23 cellular contexts compared by ENCODE assay signal in genomic region chr14:92718659-92719058, GRCh38.
"Had no signal": no experiment of that assay in that cellular context is flagged by ENCODE, and none has a peak within 500 bp of the region (broad histone marks: within the 10 kb centered on the region; RNA-seq: fewer than 3 reads in every experiment).

No MANE protein-coding gene starts in this region.

- H3K4me3 ChIP-seq: ascending aorta, esophagus squamous epithelium, lung, tibial nerve had no signal

- H3K27me3 ChIP-seq: ascending aorta, esophagus squamous epithelium, tibial nerve had no signal

- H3K9me3 ChIP-seq: ascending aorta, esophagus squamous epithelium, tibial nerve had no signal

- ATAC-seq: left colon had no signal

- DNase-seq: activated CD4-positive, alpha-beta T cell treated with anti-CD3 and anti-CD28 coated beads, Interleukin-2, amount 50 U/mL, for 1 hour; activated CD4-positive, CD25-positive, alpha-beta regulatory T cell treated with anti-CD3 and anti-CD28 coated beads, Interleukin-2, amount 50 U/mL, for 72 hours; activated CD8-positive, alpha-beta memory T cell treated with anti-CD3 and anti-CD28 coated beads for 24 hours; activated CD8-positive, alpha-beta memory T cell treated with anti-CD3 and anti-CD28 coated beads, Interleukin-2, amount 50 U/mL, for 48 hours; activated effector memory CD4-positive, alpha-beta T cell treated with anti-CD3 and anti-CD28 coated beads, Interleukin-2, amount 50 U/mL, for 16 hours; activated naive CD4-positive, alpha-beta T cell treated with anti-CD3 and anti-CD28 coated beads, Interleukin-2, amount 50 U/mL, for 16 hours; activated T-cell treated with anti-CD3 and anti-CD28 coated beads, Interleukin-2, amount 50 U/mL, for 48 hours; dermis blood vessel endothelial cell; effector memory CD4-positive, alpha-beta T cell; esophagus squamous epithelium; foreskin melanocyte; glutamatergic neuron; hypothalamus; islet precursor cell; left colon; nephron progenitor cell; nucleus accumbens; stimulated activated CD8-positive, alpha-beta memory T cell treated with anti-CD3 and anti-CD28 coated beads, Interleukin-4, amount 100 ng/mL, for 48 hours; stimulated activated naive CD4-positive, alpha-beta T cell; T-helper 2 cell had no signal
